ENCODE assay signal across 15 cellular contexts in the genomic region with DNA sequence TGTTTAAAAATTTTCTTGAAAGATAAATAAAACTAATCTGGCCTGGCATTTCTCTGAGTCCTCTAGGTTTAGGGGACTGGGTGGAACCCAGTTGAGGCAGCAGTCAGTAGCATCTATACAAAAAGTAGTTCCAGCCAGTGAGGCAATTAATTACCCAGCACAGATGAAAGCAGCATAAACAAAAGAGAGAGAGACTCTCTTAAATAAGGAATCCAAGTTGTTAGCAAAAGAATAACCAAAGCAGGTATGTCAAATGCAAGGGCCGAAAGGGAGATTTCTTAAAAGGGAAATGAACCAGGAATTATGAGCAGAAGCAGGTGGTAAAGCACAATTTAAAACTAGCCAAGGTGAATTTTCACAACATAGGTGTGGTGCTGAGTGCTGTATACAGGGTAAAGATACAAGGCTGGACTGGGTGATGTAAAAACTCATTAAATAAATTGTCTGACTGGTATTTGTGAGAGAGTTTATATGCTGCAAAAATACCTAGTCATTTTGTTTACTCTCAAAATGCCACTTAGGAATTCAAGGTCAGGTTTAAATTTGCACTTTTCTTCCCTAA.
DNase-seq lines count a peak whose midpoint lies in the region; ATAC-seq and TF ChIP-seq lines count a peak whose summit lies in the region.
"Had no signal": no experiment of that assay in that cellular context is flagged by ENCODE, and none has a peak within 500 bp of the region (broad histone marks: within the 10 kb centered on the region; RNA-seq: fewer than 3 reads in every experiment).

No MANE protein-coding gene starts in this region.

- H3K36me3 ChIP-seq in HUES64 (ENCODE audit: insufficient read depth, low read length) (no peaks in the 10 kb centered on the region), iPS DF 6.9 (ENCODE audit: control insufficient read depth, insufficient read depth, low read length) (no peaks in the 10 kb centered on the region; the same call in 1 of the 2 replicates), gastrocnemius medialis (no peaks in the 10 kb centered on the region)

- H3K4me3 ChIP-seq in HUES64 (ENCODE audit: low read length) (no peak overlapping the region), iPS DF 6.9 (ENCODE audit: low read length) (no peak overlapping the region), gastrocnemius medialis (no peak overlapping the region)

- peaks cover 12% of the 10 kb centered on the region for H3K9me3 ChIP-seq in HUES64 (ENCODE audit: insufficient read depth, low read depth, low read length)
- peaks cover 2% of the 10 kb centered on the region for H3K9me3 ChIP-seq in iPS DF 6.9 (ENCODE audit: control insufficient read depth, insufficient read depth, low read length)
- H3K9me3 ChIP-seq in gastrocnemius medialis, result peaks cover 0 to 3% (median 0%) of the 10 kb centered on the region in 3 donors

- H3K27me3 ChIP-seq in HUES64 (ENCODE audit: insufficient read depth, low read length), result no peaks in the 10 kb centered on the region
- H3K27me3 ChIP-seq in iPS DF 6.9 (ENCODE audit: control insufficient read depth, insufficient read depth, low read length), result no peaks in the 10 kb centered on the region
- no peaks in the 10 kb centered on the region for H3K27me3 ChIP-seq in gastrocnemius medialis

- POLR2A ChIA-PET in RWPE1 (lab: Yijun Ruan, JAX; ENCODE audit: low non-redundant PET), result no interaction called here

- peak; percentile 2 for DNase-seq in RWPE1 (ENCODE audit: low spot score)
- DNase-seq in iPS DF 6.9 (ENCODE audit: low read depth, low spot score), result peak; percentile 48
- peak; percentile 27 for DNase-seq in retina
- DNase-seq in gastrocnemius medialis, result no peak
- DNase-seq in stimulated activated CD4-positive, alpha-beta T cell treated with anti-CD3 and anti-CD28 coated beads, Interleukin-15, amount 100 ng/mL, for 24 hours, result no peak
- no peak for DNase-seq in substantia nigra (lab: John Stamatoyannopoulos, UW)
- DNase-seq: activated CD4-positive, alpha-beta T cell treated with anti-CD3 and anti-CD28 coated beads, Interleukin-2, amount 50 U/mL, for 4 hours; activated naive CD4-positive, alpha-beta T cell; activated T-cell treated with anti-CD3 and anti-CD28 coated beads for 4 hours; hippocampal formation; left cardiac atrium; NCI-H187 treated with DMSO at 0.1 percent for 48 hours; SHP77; stimulated activated CD8-positive, alpha-beta memory T cell treated with anti-CD3 and anti-CD28 coated beads, Interleukin-4, amount 100 ng/mL, for 48 hours had no signal

- intact Hi-C loops in gastrocnemius medialis (cut with DNase I; ENCODE audit: low total_unique reads), result no loop called here

- ATAC-seq in gastrocnemius medialis, result no peak
- ATAC-seq: left cardiac atrium had no signal

- peak overlapping the region; percentile 93 for H3K27ac ChIP-seq in HUES64 (ENCODE audit: low read depth, low read length)
- H3K27ac ChIP-seq in RWPE1, result peak overlapping the region; percentile 80
- peak overlapping the region; percentile 21 for H3K27ac ChIP-seq in iPS DF 6.9 (ENCODE audit: low read length)
- H3K27ac ChIP-seq in gastrocnemius medialis, result no peak overlapping the region
- H3K27ac ChIP-seq in substantia nigra (ENCODE audit: low read depth, low read length, poor library complexity, severe bottlenecking), result no peak overlapping the region

- in situ Hi-C loops in gastrocnemius medialis (cut with MboI; ENCODE audit: low sequenced_read_pairs in 4 of 4), result no loop called here

- no peak for TF ChIP-seq CTCF in RWPE1 (conservative IDR thresholded peaks at IDR 0.05; ENCODE audit: low read depth)
- TF ChIP-seq CTCF in gastrocnemius medialis (IDR thresholded peaks at IDR 0.05 in 4 of 5, conservative IDR thresholded peaks at IDR 0.05 in 1 of 5), result no peak

- H3K9ac ChIP-seq in HUES64 (ENCODE audit: low read depth, low read length), result peak overlapping the region; percentile 30

- H3K4me1 ChIP-seq in HUES64 (ENCODE audit: insufficient read depth, low read length) (peaks cover 34% of the 10 kb centered on the region), iPS DF 6.9 (ENCODE audit: control insufficient read depth, insufficient read depth, low read length) (peaks cover 3% of the 10 kb centered on the region; the same call in 1 of the 2 replicates), gastrocnemius medialis (no peaks in the 10 kb centered on the region)

- CTCF ChIA-PET in RWPE1 (lab: Yijun Ruan, JAX), result no interaction called here

- 10% methylated on average over 1 of the region's 1 CpG for WGBS in HUES64
- WGBS in iPS DF 6.9 (ENCODE audit: insufficient coverage, insufficient read length), result no CpG with 5 or more reads among the region's 1 CpG

- no peak for TF ChIP-seq POLR2A in gastrocnemius medialis (IDR thresholded peaks at IDR 0.05)

Comparison
In these comparisons a context has a peak if more than half of its experiments do, and no peak if none do; other contexts are left out.
1. H3K27ac ChIP-seq: peak in HUES64 (single experiment), RWPE1 (single experiment) and iPS DF 6.9 (single experiment); none in gastrocnemius medialis (0 of 4) and substantia nigra (single experiment).
2. DNase-seq: peak in RWPE1 (single experiment), iPS DF 6.9 (single experiment) and retina (single experiment); none in gastrocnemius medialis (0 of 2), stimulated activated CD4-positive, alpha-beta T cell treated with anti-CD3 and anti-CD28 coated beads, Interleukin-15, amount 100 ng/mL, for 24 hours (single experiment) and substantia nigra (0 of 49).